Comparison of ENCODE assay signal across 24 cellular contexts in the genomic region with DNA sequence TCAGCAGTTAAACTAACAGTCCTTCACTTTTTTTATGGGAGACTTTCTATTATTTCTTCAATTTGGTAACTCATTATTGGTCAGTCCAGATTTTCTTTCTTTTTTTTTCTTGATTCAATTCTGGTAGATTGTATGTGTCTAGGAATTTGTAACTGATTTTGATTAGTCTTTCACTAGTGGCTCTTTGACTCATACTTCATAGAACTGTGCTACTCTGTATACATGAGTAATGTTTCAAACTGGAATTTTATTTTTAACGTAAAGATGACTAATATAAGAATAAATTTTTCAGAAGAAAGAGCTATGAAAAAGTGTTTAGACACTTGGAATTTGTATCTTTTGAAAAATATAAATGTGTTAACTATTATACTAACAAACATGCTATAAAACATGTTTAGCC.
"Had no signal": no experiment of that assay in that cellular context is flagged by ENCODE, and none has a peak within 500 bp of the region (broad histone marks: within the 10 kb centered on the region; RNA-seq: fewer than 3 reads in every experiment).

No MANE protein-coding gene starts in this region.

- H3K4me3 ChIP-seq: neural progenitor cell, ovary, psoas muscle, right lobe of liver, sigmoid colon, stomach, suprapubic skin, testis, tibial artery, transverse colon, upper lobe of right lung, uterus had no signal

- DNase-seq: natural killer cell; occipital lobe; ovary; posterior cingulate gyrus; psoas muscle; right cardiac atrium; right lobe of liver; sigmoid colon; small intestine; stimulated activated CD4-positive, alpha-beta T cell treated with anti-CD3 and anti-CD28 coated beads, Interleukin-15, amount 100 ng/mL, for 24 hours; stimulated activated CD4-positive, alpha-beta T cell treated with anti-CD3 and anti-CD28 coated beads, Interleukin-2, amount 100 ng/mL, for 24 hours; stimulated activated CD4-positive, alpha-beta T cell treated with anti-CD3 and anti-CD28 coated beads, Interleukin-2, amount 100 ng/mL, for 48 hours; stimulated activated CD4-positive, alpha-beta T cell treated with anti-CD3 and anti-CD28 coated beads, Interleukin-4, amount 100 ng/mL, for 24 hours; stimulated activated naive B cell treated with anti-CD40 and anti-IgM and Interleukin-4, amounts not matched to agents 10 μg/mL and 1 μg/mL and 100 μg/mL, for 72 hours; stimulated activated naive CD4-positive, alpha-beta T cell treated with Interleukin-2 at 50 U/mL for 16 hours; stomach; testis; tibial artery; transverse colon; upper lobe of right lung; uterus had no signal

- ATAC-seq: natural killer cell; psoas muscle; right cardiac atrium; right lobe of liver; stimulated activated effector memory CD8-positive, alpha-beta T cell treated with anti-CD3 and anti-CD28 coated beads, Interleukin-12 subunit alpha, Interleukin-12 subunit beta, amount 100 ng/mL, for 72 hours; stimulated activated naive B cell treated with anti-CD40 and anti-IgM and Interleukin-4, amounts not matched to agents 10 μg/mL and 1 μg/mL and 100 μg/mL, for 72 hours; upper lobe of right lung had no signal
